ENCODE assay signal across 2 cellular contexts in the genomic region with DNA sequence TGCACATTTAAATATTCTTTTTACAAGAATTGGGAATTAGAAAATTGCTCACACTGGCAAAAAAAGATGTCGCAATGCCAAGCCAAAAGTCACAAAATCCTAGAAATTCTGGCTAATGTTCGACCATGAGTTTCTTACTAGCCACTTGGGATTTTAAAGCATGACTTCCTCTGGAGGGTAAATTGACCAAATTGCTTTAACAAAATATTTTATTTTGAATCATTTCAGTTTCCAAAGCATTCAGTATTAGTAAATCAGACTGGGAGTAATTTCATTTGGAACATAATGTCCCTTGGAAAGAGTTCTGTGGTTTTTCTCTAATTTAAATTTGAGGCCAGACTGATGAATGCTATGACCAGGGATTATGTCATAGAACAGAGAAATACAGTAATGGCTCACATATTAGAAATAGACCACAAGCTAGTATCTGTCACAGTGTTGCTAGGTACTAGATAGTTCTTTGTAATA.
A peak's percentile ranks its signal among the peaks of the same experiment; 100 is the strongest.
TF ChIP-seq lines count a peak whose summit lies in the region.

No MANE protein-coding gene starts in this region.

TF ChIP-seq in H1, 55 proteins besides CTCF, POLR2A, EP300 and RAD21:
- TF ChIP-seq JUND (IDR thresholded peaks at IDR 0.05; ENCODE audit: low read length) (no peak), POU5F1 (IDR thresholded peaks at IDR 0.05; ENCODE audit: low read depth, low read length) (no peak), KDM1A (IDR thresholded peaks at IDR 0.05; ENCODE audit: borderline replicate concordance, low read length) (no peak), SIRT6 (IDR thresholded peaks at IDR 0.05; ENCODE audit: low read length) (no peak), MAX (IDR thresholded peaks at IDR 0.05) (no peak), JUN (IDR thresholded peaks at IDR 0.05; ENCODE audit: low read depth, low read length) (no peak), CEBPB (IDR thresholded peaks at IDR 0.05; ENCODE audit: low read depth, low read length) (peak; percentile 75; the same call in 1 of the 2 replicates)

TF ChIP-seq in WTC11, 78 proteins besides CTCF, POLR2A, EP300 and RAD21:
- TF ChIP-seq, protein P1, sequence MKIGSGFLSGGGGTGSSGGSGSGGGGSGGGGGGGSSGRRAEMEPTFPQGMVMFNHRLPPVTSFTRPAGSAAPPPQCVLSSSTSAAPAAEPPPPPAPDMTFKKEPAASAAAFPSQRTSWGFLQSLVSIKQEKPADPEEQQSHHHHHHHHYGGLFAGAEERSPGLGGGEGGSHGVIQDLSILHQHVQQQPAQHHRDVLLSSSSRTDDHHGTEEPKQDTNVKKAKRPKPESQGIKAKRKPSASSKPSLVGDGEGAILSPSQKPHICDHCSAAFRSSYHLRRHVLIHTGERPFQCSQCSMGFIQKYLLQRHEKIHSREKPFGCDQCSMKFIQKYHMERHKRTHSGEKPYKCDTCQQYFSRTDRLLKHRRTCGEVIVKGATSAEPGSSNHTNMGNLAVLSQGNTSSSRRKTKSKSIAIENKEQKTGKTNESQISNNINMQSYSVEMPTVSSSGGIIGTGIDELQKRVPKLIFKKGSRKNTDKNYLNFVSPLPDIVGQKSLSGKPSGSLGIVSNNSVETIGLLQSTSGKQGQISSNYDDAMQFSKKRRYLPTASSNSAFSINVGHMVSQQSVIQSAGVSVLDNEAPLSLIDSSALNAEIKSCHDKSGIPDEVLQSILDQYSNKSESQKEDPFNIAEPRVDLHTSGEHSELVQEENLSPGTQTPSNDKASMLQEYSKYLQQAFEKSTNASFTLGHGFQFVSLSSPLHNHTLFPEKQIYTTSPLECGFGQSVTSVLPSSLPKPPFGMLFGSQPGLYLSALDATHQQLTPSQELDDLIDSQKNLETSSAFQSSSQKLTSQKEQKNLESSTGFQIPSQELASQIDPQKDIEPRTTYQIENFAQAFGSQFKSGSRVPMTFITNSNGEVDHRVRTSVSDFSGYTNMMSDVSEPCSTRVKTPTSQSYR (CRISPR knock-in tag; IDR thresholded peaks at IDR 0.05): no peak
- TF ChIP-seq, protein P2, sequence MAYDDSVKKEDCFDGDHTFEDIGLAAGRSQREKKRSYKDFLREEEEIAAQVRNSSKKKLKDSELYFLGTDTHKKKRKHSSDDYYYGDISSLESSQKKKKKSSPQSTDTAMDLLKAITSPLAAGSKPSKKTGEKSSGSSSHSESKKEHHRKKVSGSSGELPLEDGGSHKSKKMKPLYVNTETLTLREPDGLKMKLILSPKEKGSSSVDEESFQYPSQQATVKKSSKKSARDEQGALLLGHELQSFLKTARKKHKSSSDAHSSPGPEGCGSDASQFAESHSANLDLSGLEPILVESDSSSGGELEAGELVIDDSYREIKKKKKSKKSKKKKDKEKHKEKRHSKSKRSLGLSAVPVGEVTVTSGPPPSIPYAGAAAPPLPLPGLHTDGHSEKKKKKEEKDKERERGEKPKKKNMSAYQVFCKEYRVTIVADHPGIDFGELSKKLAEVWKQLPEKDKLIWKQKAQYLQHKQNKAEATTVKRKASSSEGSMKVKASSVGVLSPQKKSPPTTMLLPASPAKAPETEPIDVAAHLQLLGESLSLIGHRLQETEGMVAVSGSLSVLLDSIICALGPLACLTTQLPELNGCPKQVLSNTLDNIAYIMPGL (CRISPR knock-in tag; IDR thresholded peaks at IDR 0.05): no peak
- TF ChIP-seq OVOL2 (CRISPR knock-in tag; IDR thresholded peaks at IDR 0.05; ENCODE audit: borderline replicate concordance) (no peak), NR2C2 (CRISPR knock-in tag; IDR thresholded peaks at IDR 0.05) (no peak), CREB1 (CRISPR knock-in tag; IDR thresholded peaks at IDR 0.05) (no peak), FOXK1 (CRISPR knock-in tag; IDR thresholded peaks at IDR 0.05) (no peak)
- TF ChIP-seq, protein P3, sequence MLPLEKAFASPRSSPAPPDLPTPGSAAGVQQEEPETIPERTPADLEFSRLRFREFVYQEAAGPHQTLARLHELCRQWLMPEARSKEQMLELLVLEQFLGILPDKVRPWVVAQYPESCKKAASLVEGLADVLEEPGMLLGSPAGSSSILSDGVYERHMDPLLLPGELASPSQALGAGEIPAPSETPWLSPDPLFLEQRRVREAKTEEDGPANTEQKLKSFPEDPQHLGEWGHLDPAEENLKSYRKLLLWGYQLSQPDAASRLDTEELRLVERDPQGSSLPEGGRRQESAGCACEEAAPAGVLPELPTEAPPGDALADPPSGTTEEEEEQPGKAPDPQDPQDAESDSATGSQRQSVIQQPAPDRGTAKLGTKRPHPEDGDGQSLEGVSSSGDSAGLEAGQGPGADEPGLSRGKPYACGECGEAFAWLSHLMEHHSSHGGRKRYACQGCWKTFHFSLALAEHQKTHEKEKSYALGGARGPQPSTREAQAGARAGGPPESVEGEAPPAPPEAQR (CRISPR knock-in tag; IDR thresholded peaks at IDR 0.05): no peak
TF ChIP-seq in WTC11: peak in this region for 0.
